Comparison of ENCODE assay signal across 13 cellular contexts in the genomic region with DNA sequence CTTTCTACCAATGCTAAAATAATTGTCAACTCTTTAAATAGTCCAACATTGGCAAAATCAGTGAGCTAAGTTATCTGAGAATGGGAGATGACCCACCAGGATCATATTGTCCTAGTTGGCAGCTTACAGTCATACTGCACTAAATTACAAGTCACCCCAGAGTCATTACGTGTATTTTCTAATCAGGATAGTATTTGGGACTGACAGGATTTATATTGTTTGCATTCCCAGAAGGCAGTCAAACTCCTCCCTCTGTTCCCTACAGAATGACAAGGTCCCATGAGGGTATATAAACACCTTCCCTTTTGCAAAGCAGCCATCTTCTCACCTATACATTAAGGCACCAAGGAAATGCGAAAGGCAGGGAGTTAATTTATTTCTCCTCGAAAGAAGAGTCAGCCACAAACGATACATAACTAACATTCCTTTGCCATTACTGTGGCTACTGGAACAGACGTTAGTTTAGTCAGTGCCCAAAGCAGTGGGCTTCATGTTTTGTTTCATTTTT.
DNase-seq lines count a peak whose midpoint lies in the region; ATAC-seq and TF ChIP-seq lines count a peak whose summit lies in the region.
"Had no signal": no experiment of that assay in that cellular context is flagged by ENCODE, and none has a peak within 500 bp of the region (broad histone marks: within the 10 kb centered on the region; RNA-seq: fewer than 3 reads in every experiment).

No MANE protein-coding gene starts in this region.

- ATAC-seq in aorta (ENCODE audit: low FRiP score) = peak; percentile 54
- ATAC-seq in CD8-positive, alpha-beta T cell = no peak
- ATAC-seq in effector memory CD8-positive, alpha-beta T cell (replicated peaks) = no peak
- ATAC-seq: naive thymus-derived CD4-positive, alpha-beta T cell had no signal

- H3K9me3 Mint-ChIP-seq in CD8-positive, alpha-beta T cell = no peaks in the 10 kb centered on the region
- H3K9me3 Mint-ChIP-seq in effector memory CD8-positive, alpha-beta T cell = no peaks in the 10 kb centered on the region
- H3K9me3 Mint-ChIP-seq: activated naive CD8-positive, alpha-beta T cell treated with anti-CD3 and anti-CD28 coated beads for 36 hours; naive thymus-derived CD4-positive, alpha-beta T cell had no signal

- H3K4me1 Mint-ChIP-seq in CD8-positive, alpha-beta T cell (ENCODE audit: low read depth) = no peaks in the 10 kb centered on the region
- no peaks in the 10 kb centered on the region for H3K4me1 Mint-ChIP-seq in effector memory CD8-positive, alpha-beta T cell (ENCODE audit: low read depth in 2 of 2)
- H3K4me1 Mint-ChIP-seq: activated naive CD8-positive, alpha-beta T cell treated with anti-CD3 and anti-CD28 coated beads for 36 hours; naive thymus-derived CD4-positive, alpha-beta T cell had no signal

- CTCF ChIA-PET in CD8-positive, alpha-beta T cell (lab: Charles Lee) = no interaction called here

- WGBS in aorta, 2 donors = 3 to 4% methylated on average over 5 of the region's 5 CpGs

- no peaks in the 10 kb centered on the region for H3K27me3 Mint-ChIP-seq in CD8-positive, alpha-beta T cell (ENCODE audit: low read depth)
- peaks cover 39% of the 10 kb centered on the region in 2 donors for H3K27me3 Mint-ChIP-seq in effector memory CD8-positive, alpha-beta T cell
- H3K27me3 Mint-ChIP-seq: activated naive CD8-positive, alpha-beta T cell treated with anti-CD3 and anti-CD28 coated beads for 36 hours had no signal

- H3K4me3 ChIP-seq in aorta (ENCODE audit: low read length in 2 of 2) = no peak overlapping the region
- H3K4me3 ChIP-seq in CD8-positive, alpha-beta T cell (ENCODE audit: low read depth, low read length) = no peak overlapping the region
- H3K4me3 ChIP-seq: heart left ventricle had no signal

- DNase-seq in HT1080 (ENCODE audit: low read depth) (peak; percentile 86), astrocyte of the hippocampus (ENCODE audit: low read depth, low spot score) (peak; percentile 82), hepatic stellate cell (ENCODE audit: low spot score) (peak; percentile 57), aorta (no peak), NCI-H345 treated with DMSO at 0.1 percent for 48 hours (lab: John Stamatoyannopoulos, UW; ENCODE audit: unreplicated experiment) (no peak)
- no peak for DNase-seq in CD8-positive, alpha-beta T cell
- no peak for DNase-seq in effector memory CD8-positive, alpha-beta T cell
- DNase-seq: activated CD4-positive, alpha-beta T cell treated with anti-CD3 and anti-CD28 coated beads for 4 hours; activated naive CD8-positive, alpha-beta T cell treated with anti-CD3 and anti-CD28 coated beads for 36 hours; naive thymus-derived CD4-positive, alpha-beta T cell; OCI-M1; stimulated activated CD4-positive, alpha-beta T cell treated with anti-CD3 and anti-CD28 coated beads, Interleukin-2, amount 100 ng/mL, for 48 hours had no signal

- intact Hi-C loops in aorta (cut with DNase I) = no loop called here
- intact Hi-C loops in CD8-positive, alpha-beta T cell (cut with DNase I, micrococcal nuclease) = no loop called here

- H3K4me1 ChIP-seq in aorta (ENCODE audit: control insufficient read depth in 1 of 2, insufficient read depth in 2 of 2, low read length in 2 of 2) = peaks cover 7 to 11% of the 10 kb centered on the region in 2 donors
- no peaks in the 10 kb centered on the region for H3K4me1 ChIP-seq in CD8-positive, alpha-beta T cell (ENCODE audit: insufficient read depth, low read length)

- no peak overlapping the region for H3K4me3 Mint-ChIP-seq in CD8-positive, alpha-beta T cell
- H3K4me3 Mint-ChIP-seq in effector memory CD8-positive, alpha-beta T cell = no peak overlapping the region
- H3K4me3 Mint-ChIP-seq: activated naive CD8-positive, alpha-beta T cell treated with anti-CD3 and anti-CD28 coated beads for 36 hours; naive thymus-derived CD4-positive, alpha-beta T cell had no signal

- TF ChIP-seq CTCF in CD8-positive, alpha-beta T cell (IDR thresholded peaks at IDR 0.05) = no peak

- H3K27ac ChIP-seq in aorta (ENCODE audit: low read depth in 1 of 2, low read length in 2 of 2) = peak overlapping the region; percentile 39 to 82
- no peak overlapping the region for H3K27ac ChIP-seq in CD8-positive, alpha-beta T cell (ENCODE audit: low read depth, low read length)
- H3K27ac ChIP-seq: heart left ventricle had no signal

- POLR2A ChIA-PET in CD8-positive, alpha-beta T cell (lab: Charles Lee) = no interaction called here

- H3K36me3 Mint-ChIP-seq in CD8-positive, alpha-beta T cell = no peaks in the 10 kb centered on the region
- H3K36me3 Mint-ChIP-seq in effector memory CD8-positive, alpha-beta T cell (ENCODE audit: insufficient read depth) = no peaks in the 10 kb centered on the region
- H3K36me3 Mint-ChIP-seq: activated naive CD8-positive, alpha-beta T cell treated with anti-CD3 and anti-CD28 coated beads for 36 hours; naive thymus-derived CD4-positive, alpha-beta T cell had no signal

- H3K36me3 ChIP-seq in aorta (ENCODE audit: control insufficient read depth in 1 of 2, insufficient read depth in 2 of 2, low read length in 1 of 2) = peaks cover 0 to 4% of the 10 kb centered on the region in 2 donors
- H3K36me3 ChIP-seq in CD8-positive, alpha-beta T cell (ENCODE audit: insufficient read depth, low read length) = no peaks in the 10 kb centered on the region
- H3K36me3 ChIP-seq: heart left ventricle had no signal

- no peaks in the 10 kb centered on the region for H3K27me3 ChIP-seq in aorta (ENCODE audit: control insufficient read depth in 1 of 2, insufficient read depth in 2 of 2, low read length in 1 of 2)
- H3K27me3 ChIP-seq in CD8-positive, alpha-beta T cell (ENCODE audit: insufficient read depth, low read length) = no peaks in the 10 kb centered on the region
- H3K27me3 ChIP-seq: heart left ventricle had no signal

- H3K27ac Mint-ChIP-seq in CD8-positive, alpha-beta T cell = no peak overlapping the region
- no peak overlapping the region for H3K27ac Mint-ChIP-seq in effector memory CD8-positive, alpha-beta T cell
- H3K27ac Mint-ChIP-seq: activated naive CD8-positive, alpha-beta T cell treated with anti-CD3 and anti-CD28 coated beads for 36 hours; naive thymus-derived CD4-positive, alpha-beta T cell had no signal

- H3K9me3 ChIP-seq in aorta (ENCODE audit: control insufficient read depth, low read length) = no peaks in the 10 kb centered on the region
- no peaks in the 10 kb centered on the region for H3K9me3 ChIP-seq in CD8-positive, alpha-beta T cell (ENCODE audit: low read length)
- H3K9me3 ChIP-seq: heart left ventricle had no signal

Comparison
In these comparisons a context has a peak if more than half of its experiments do, and no peak if none do; other contexts are left out.
1. DNase-seq: peak in HT1080 (single experiment), astrocyte of the hippocampus (single experiment) and hepatic stellate cell (single experiment); none in aorta (0 of 2), NCI-H345 treated with DMSO at 0.1 percent for 48 hours (single experiment), CD8-positive, alpha-beta T cell (0 of 7) and effector memory CD8-positive, alpha-beta T cell (0 of 3).